9 cellular contexts compared by ENCODE assay signal in genomic region chr1:903721-904270, GRCh38. TPM values are rescaled to one million over a fixed set of nuclear protein-coding genes. Genes with fewer than 3 reads are reported as not detected.
DNase-seq lines count a peak whose midpoint lies in the region; ATAC-seq, FAIRE-seq and TF ChIP-seq lines count a peak whose summit lies in the region.
"Had no signal": no experiment of that assay in that cellular context is flagged by ENCODE, and none has a peak within 500 bp of the region (broad histone marks: within the 10 kb centered on the region; RNA-seq: fewer than 3 reads in every experiment).

No MANE protein-coding gene starts in this region.

- H3K36me3 Mint-ChIP-seq in T-cell = no peaks in the 10 kb centered on the region

- intact Hi-C loops in posterior vena cava (cut with DNase I) = no loop called here

- DNase-seq in GM06990 (ENCODE audit: extremely low read depth, insufficient read length) (no peak), T-cell (peak in 2 of 34 experiments; percentile 12 to 22), frontal cortex (ENCODE audit: low spot score in 2 of 2) (peak; percentile 20 to 32), posterior vena cava (ENCODE audit: low spot score) (peak; percentile 81), NCI-H2107 treated with DMSO at 0.1 percent for 48 hours (lab: John Stamatoyannopoulos, UW; ENCODE audit: unreplicated experiment) (no peak), RPMI8226 (no peak)

- no peak overlapping the region for H3K27ac Mint-ChIP-seq in T-cell

- ATAC-seq in T-cell (replicated peaks in 1 of 4) (no peak), GM21381 (IDR thresholded peaks at IDR 0.05; ENCODE audit: unreplicated experiment) (no peak), GM21367 (IDR thresholded peaks at IDR 0.05; ENCODE audit: unreplicated experiment) (no peak)

- TF ChIP-seq CTCF in GM06990 (IDR thresholded peaks at IDR 0.05; ENCODE audit: insufficient read depth, low read length, poor library complexity, severe bottlenecking) = no peak

- POLR2A ChIA-PET in T-cell (lab: Charles Lee) = no interaction called here

- no peaks in the 10 kb centered on the region for H3K36me3 ChIP-seq in GM06990 (ENCODE audit: control insufficient read depth, insufficient read depth, low read length)

- no peaks in the 10 kb centered on the region; the same call in 1 of the 2 replicates for H3K27me3 ChIP-seq in GM06990 (replicated peaks; ENCODE audit: control insufficient read depth, insufficient read depth, low read length)

- peaks cover 23 to 39% of the 10 kb centered on the region in 2 donors for H3K27me3 Mint-ChIP-seq in T-cell

- CTCF ChIA-PET in T-cell (lab: Charles Lee) = no interaction called here

- no peak for FAIRE-seq in frontal cortex (lab: Jason Lieb, UNC)
- FAIRE-seq: RCC 7860 had no signal

- peak overlapping the region; percentile 38 for H3K4me3 ChIP-seq in GM06990 (replicated peaks; ENCODE audit: low read depth, low read length)

- H3K4me3 Mint-ChIP-seq in T-cell = peak overlapping the region; percentile 31 to 55 (median 54)

- peaks cover 5 to 13% (median 8%) of the 10 kb centered on the region in 3 donors for H3K4me1 Mint-ChIP-seq in T-cell

- no peaks in the 10 kb centered on the region for H3K9me3 Mint-ChIP-seq in T-cell

RNA-seq across cellular contexts. Expression of gene SAMD11, which starts 19.9 kb away (rescaled TPM):
- total RNA-seq in T-cell (under 1 TPM in 3 of 5 donors, not detected in 2; 0.32 to 0.70 (median 0.53) TPM), frontal cortex (0.41 TPM), posterior vena cava (10 to 100 TPM; 16.5 to 38.0 TPM)

RNA-seq across cellular contexts. Expression of gene NOC2L, which starts 55.3 kb away (rescaled TPM):
- total RNA-seq in T-cell (10 to 100 TPM; 58.7 to 92.2 (median 83.4) TPM), frontal cortex (67.3 TPM), posterior vena cava (10 to 100 TPM; 42.8 to 44.5 TPM)

RNA-seq across cellular contexts. Expression of gene KLHL17, which starts 56.6 kb away (rescaled TPM):
- total RNA-seq in T-cell (10 to 100 TPM; 17.5 to 45.3 (median 37.1) TPM), frontal cortex (6.1 TPM), posterior vena cava (1 to 10 TPM; 8.5 to 8.9 TPM)

Comparison
In these comparisons a context has a peak if more than half of its experiments do, and no peak if none do; other contexts are left out.
1. DNase-seq: peak in frontal cortex (2 of 2) and posterior vena cava (single experiment); none in GM06990 (single experiment), NCI-H2107 treated with DMSO at 0.1 percent for 48 hours (single experiment) and RPMI8226 (single experiment).
2. RNA of gene SAMD11, which starts 19.9 kb away (total RNA-seq): 16.5 to 38.0 TPM in posterior vena cava; 0.41 TPM in frontal cortex (single experiment) and 0.32 to 0.70 TPM in T-cell; every median in the first group is over 10 times any median in the second.